In the genomic region with DNA sequence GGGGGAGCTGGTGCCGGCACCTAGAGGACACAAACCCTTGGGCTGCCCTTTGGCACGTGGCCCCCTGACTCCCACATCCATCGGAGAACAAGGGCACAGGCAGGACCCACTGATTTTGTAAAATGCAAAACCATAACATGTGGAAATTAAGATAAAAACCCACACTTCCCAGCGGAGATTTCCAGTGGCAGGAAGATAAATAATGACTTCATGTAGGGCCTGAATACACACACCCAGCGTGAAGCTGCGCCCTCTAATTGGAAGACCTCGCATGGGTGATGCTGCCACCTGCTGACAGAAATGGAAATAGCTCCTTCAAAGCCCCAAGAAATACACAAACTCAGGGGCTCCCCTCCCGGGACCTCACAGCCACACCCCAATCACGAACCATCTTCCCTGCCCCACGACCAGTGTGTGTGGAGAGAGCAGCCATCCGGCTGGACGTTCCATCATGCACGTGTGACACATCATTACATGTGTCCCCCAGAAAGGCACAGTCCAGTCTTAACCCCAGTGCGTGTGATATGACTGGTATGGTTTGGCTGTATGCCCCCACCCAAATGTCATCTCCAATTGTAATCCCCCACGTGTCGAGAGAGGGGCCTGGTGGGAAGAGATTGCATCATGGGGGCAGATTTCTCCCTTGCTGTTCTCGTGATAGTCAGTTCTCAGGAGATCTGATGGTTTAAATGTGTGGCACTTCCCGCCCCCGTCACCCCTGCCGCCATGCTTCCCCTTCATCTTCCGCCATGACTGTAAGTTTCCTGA, we compare ENCODE assay signal across 8 cellular contexts. TPM values are rescaled to one million over a fixed set of nuclear protein-coding genes. Genes with fewer than 3 reads are reported as not detected.
DNase-seq lines count a peak whose midpoint lies in the region; ATAC-seq and TF ChIP-seq lines count a peak whose summit lies in the region.

No MANE protein-coding gene starts in this region.

- no peak overlapping the region for H3K27ac ChIP-seq in CD4-positive, CD25-positive, alpha-beta regulatory T cell (ENCODE audit: insufficient read depth, low read length, poor library complexity, severe bottlenecking)
- H3K27ac ChIP-seq in HEK293 (ENCODE audit: extremely low read depth, low read depth, low read length) = no peak overlapping the region
- peak overlapping the region in 1 of 59 donors; percentile 71 for H3K27ac ChIP-seq in dorsolateral prefrontal cortex
- no peak overlapping the region for H3K27ac ChIP-seq in lung (ENCODE audit: low read depth in 1 of 2, low read length in 1 of 2)

- no peaks in the 10 kb centered on the region for H3K36me3 Mint-ChIP-seq in CD4-positive, CD25-positive, alpha-beta regulatory T cell

- peaks cover 21% of the 10 kb centered on the region for H3K4me1 ChIP-seq in CD4-positive, CD25-positive, alpha-beta regulatory T cell (ENCODE audit: control insufficient read depth, insufficient read depth, low read length, poor library complexity, severe bottlenecking)
- H3K4me1 ChIP-seq in HEK293 (ENCODE audit: control insufficient read depth, insufficient read depth, low read length) (no peaks in the 10 kb centered on the region), lung (ENCODE audit: control insufficient read depth in 2 of 2, insufficient read depth in 2 of 2, low read length in 2 of 2) (peaks cover 4 to 16% of the 10 kb centered on the region in 2 donors)

- 11 to 19% methylated on average over 20 of the region's 21 CpGs for WGBS in lung, 2 donors

- peaks cover 0 to 3% (median 0%) of the 10 kb centered on the region in 7 donors for H3K9me3 Mint-ChIP-seq in CD4-positive, CD25-positive, alpha-beta regulatory T cell

- DNase-seq in CD4-positive, CD25-positive, alpha-beta regulatory T cell = peak; percentile 66 to 81 (median 79)
- DNase-seq in NCI-H748 (lab: John Stamatoyannopoulos, UW; ENCODE audit: unreplicated experiment) (peak; percentile 76), dorsolateral prefrontal cortex (peak in 8 of 10 donors; percentile 37 to 84 (median 74)), lung (ENCODE audit: low spot score) (peak; percentile 79)
- peak; percentile 75 to 80 for DNase-seq in activated CD4-positive, alpha-beta T cell treated with anti-CD3 and anti-CD28 coated beads, Interleukin-2, amount 50 U/mL, for 48 hours
- peak; percentile 39 for DNase-seq in stimulated activated CD8-positive, alpha-beta memory T cell treated with anti-CD3 and anti-CD28 coated beads, Interleukin-12 subunit alpha, Interleukin-12 subunit beta, amount 100 ng/mL, for 24 hours (ENCODE audit: extremely low read depth)

- CTCF ChIA-PET in HEK293 (lab: Yijun Ruan, JAX) = interaction anchor here (0.6 to 7.8 kb wide), 31 partner anchors 9 to 707 kb away, joined by 3 to 120 read pairs (median 5); no protein-coding TSS in a partner anchor

- POLR2A ChIA-PET in HEK293 (lab: Yijun Ruan, JAX) = interaction anchor here (0.9 to 1.5 kb wide), 3 partner anchors 52 to 166 kb away, joined by 3 to 6 read pairs (median 4); no protein-coding TSS in a partner anchor

- H3K4me3 ChIP-seq in CD4-positive, CD25-positive, alpha-beta regulatory T cell (ENCODE audit: low read depth, low read length) = no peak overlapping the region
- no peak overlapping the region for H3K4me3 ChIP-seq in HEK293 (ENCODE audit: low read depth, low read length)
- no peak overlapping the region for H3K4me3 ChIP-seq in dorsolateral prefrontal cortex
- no peak overlapping the region for H3K4me3 ChIP-seq in lung

- no peaks in the 10 kb centered on the region for H3K27me3 ChIP-seq in CD4-positive, CD25-positive, alpha-beta regulatory T cell (ENCODE audit: control insufficient read depth, insufficient read depth, low read length)
- no peaks in the 10 kb centered on the region for H3K27me3 ChIP-seq in dorsolateral prefrontal cortex
- no peaks in the 10 kb centered on the region for H3K27me3 ChIP-seq in lung (ENCODE audit: control insufficient read depth, insufficient read depth)

- H3K27ac Mint-ChIP-seq in CD4-positive, CD25-positive, alpha-beta regulatory T cell = peak overlapping the region in 1 of 3 donors; percentile 32

- TF ChIP-seq CTCF in HEK293 (tag by site-specific recombination; IDR thresholded peaks at IDR 0.05) (peak; percentile 81), dorsolateral prefrontal cortex (IDR thresholded peaks at IDR 0.05 in 54 of 56, conservative IDR thresholded peaks at IDR 0.05 in 2 of 56; ENCODE audit: low read depth in 1 of 56, partially characterized antibody in 56 of 56) (peak; percentile 76 to 97 (median 93)), lung (IDR thresholded peaks at IDR 0.05; ENCODE audit: control extremely low read depth, extremely low read depth) (peak; percentile 82)

- no peaks in the 10 kb centered on the region for H3K9me3 ChIP-seq in CD4-positive, CD25-positive, alpha-beta regulatory T cell (ENCODE audit: control insufficient read depth in 2 of 2, low read length in 2 of 2)
- H3K9me3 ChIP-seq in HEK293 (ENCODE audit: control insufficient read depth, insufficient read depth, low read depth, low read length) (no peaks in the 10 kb centered on the region), lung (ENCODE audit: control insufficient read depth in 2 of 2, insufficient read depth in 1 of 2, low read length in 1 of 2) (no peaks in the 10 kb centered on the region)

- H3K4me1 Mint-ChIP-seq in CD4-positive, CD25-positive, alpha-beta regulatory T cell = peaks cover 5 to 41% (median 22%) of the 10 kb centered on the region in 4 donors

- peak overlapping the region in 2 of 4 donors; percentile 35 to 37 for H3K4me3 Mint-ChIP-seq in CD4-positive, CD25-positive, alpha-beta regulatory T cell

- peak; percentile 77 to 79 for ATAC-seq in CD4-positive, CD25-positive, alpha-beta regulatory T cell (ENCODE audit: low read depth in 2 of 2)
- ATAC-seq in lung (ENCODE audit: insufficient read depth, low FRiP score) (peak; percentile 86), GM21619 (IDR thresholded peaks at IDR 0.05; ENCODE audit: unreplicated experiment) (no peak)

- intact Hi-C loops in dorsolateral prefrontal cortex (cut with DNase I) = loop anchor here (1.0 to 5.0 kb wide), 6 partner anchors 52 to 167 kb away; a partner anchor contains a TSS

- no peaks in the 10 kb centered on the region for H3K36me3 ChIP-seq in CD4-positive, CD25-positive, alpha-beta regulatory T cell (ENCODE audit: control insufficient read depth, insufficient read depth, low read length)
- no peaks in the 10 kb centered on the region for H3K36me3 ChIP-seq in HEK293 (ENCODE audit: control insufficient read depth in 2 of 2, insufficient read depth in 1 of 2, low read length in 2 of 2)
- H3K36me3 ChIP-seq in lung (ENCODE audit: control insufficient read depth in 2 of 2, insufficient read depth in 2 of 2, low read length in 2 of 2) = no peaks in the 10 kb centered on the region

- peaks cover 1% of the 10 kb centered on the region for H3K27me3 Mint-ChIP-seq in CD4-positive, CD25-positive, alpha-beta regulatory T cell

TF ChIP-seq in HEK293, 187 proteins besides CTCF, POLR2A, EP300 and RAD21 (continues in another document):
- TF ChIP-seq ZNF514 (tag by site-specific recombination; IDR thresholded peaks at IDR 0.05) (no peak), ZNF292 (tag by site-specific recombination; IDR thresholded peaks at IDR 0.05; ENCODE audit: borderline replicate concordance, low read depth) (no peak), ZSCAN30 (tag by site-specific recombination; IDR thresholded peaks at IDR 0.05) (no peak), ZFP41 (tag by site-specific recombination; IDR thresholded peaks at IDR 0.05; ENCODE audit: borderline replicate concordance) (no peak), ZNF155 (tag by site-specific recombination; IDR thresholded peaks at IDR 0.05) (no peak), ZNF423 (tag by site-specific recombination; IDR thresholded peaks at IDR 0.05) (no peak), ZBTB8A (tag by site-specific recombination; IDR thresholded peaks at IDR 0.05) (peak; percentile 60), ZNF184 (tag by site-specific recombination; IDR thresholded peaks at IDR 0.05) (no peak), ZNF585B (tag by site-specific recombination; IDR thresholded peaks at IDR 0.05) (no peak), ZNF660 (tag by site-specific recombination; IDR thresholded peaks at IDR 0.05) (0 out of 2 replicates have a peak, but pooled peaks have one; percentile 36), KLF8 (tag by site-specific recombination; IDR thresholded peaks at IDR 0.05) (peak; percentile 49; the same call in 1 of the 2 replicates), ZSCAN16 (tag by site-specific recombination; IDR thresholded peaks at IDR 0.05) (no peak)
- TF ChIP-seq, protein P1, sequence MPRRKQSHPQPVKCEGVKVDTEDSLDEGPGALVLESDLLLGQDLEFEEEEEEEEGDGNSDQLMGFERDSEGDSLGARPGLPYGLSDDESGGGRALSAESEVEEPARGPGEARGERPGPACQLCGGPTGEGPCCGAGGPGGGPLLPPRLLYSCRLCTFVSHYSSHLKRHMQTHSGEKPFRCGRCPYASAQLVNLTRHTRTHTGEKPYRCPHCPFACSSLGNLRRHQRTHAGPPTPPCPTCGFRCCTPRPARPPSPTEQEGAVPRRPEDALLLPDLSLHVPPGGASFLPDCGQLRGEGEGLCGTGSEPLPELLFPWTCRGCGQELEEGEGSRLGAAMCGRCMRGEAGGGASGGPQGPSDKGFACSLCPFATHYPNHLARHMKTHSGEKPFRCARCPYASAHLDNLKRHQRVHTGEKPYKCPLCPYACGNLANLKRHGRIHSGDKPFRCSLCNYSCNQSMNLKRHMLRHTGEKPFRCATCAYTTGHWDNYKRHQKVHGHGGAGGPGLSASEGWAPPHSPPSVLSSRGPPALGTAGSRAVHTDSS (tag by site-specific recombination; IDR thresholded peaks at IDR 0.05) = no peak

RNA-seq across cellular contexts. Expression of a gene that starts 5.7 kb away (rescaled TPM):
- 26.9 TPM for total RNA-seq in CD4-positive, CD25-positive, alpha-beta regulatory T cell
- 10 to 100 TPM; 34.3 to 35.9 (median 35.1) TPM for polyA plus RNA-seq in CD4-positive, CD25-positive, alpha-beta regulatory T cell
- total RNA-seq in dorsolateral prefrontal cortex (100 to 1,000 TPM in 101 of 120 experiments, 10 to 100 TPM in 19; 52.0 to 163 (median 121) TPM), lung (10 to 100 TPM; 30.7 to 46.6 TPM)
- 10 to 100 TPM; 24.1 to 35.1 TPM for polyA plus RNA-seq in lung

RNA-seq across cellular contexts. Expression of a gene that starts 7.8 kb away (rescaled TPM):
- 123 TPM for total RNA-seq in CD4-positive, CD25-positive, alpha-beta regulatory T cell
- polyA plus RNA-seq in CD4-positive, CD25-positive, alpha-beta regulatory T cell = 1 to 10 TPM; 4.7 to 9.8 (median 6.5) TPM
- 10 to 100 TPM in 11 of 120 experiments, 1 to 10 TPM in 109; 1.1 to 14.8 (median 6.1) TPM for total RNA-seq in dorsolateral prefrontal cortex
- 10 to 100 TPM; 44.1 to 54.2 TPM for total RNA-seq in lung
- polyA plus RNA-seq in lung = 10 to 100 TPM; 17.7 to 52.4 TPM

RNA-seq across cellular contexts. Expression of a gene that starts 30.8 kb away (rescaled TPM):
- 37.1 TPM for total RNA-seq in CD4-positive, CD25-positive, alpha-beta regulatory T cell
- 10 to 100 TPM; 27.9 to 36.5 (median 33.2) TPM for polyA plus RNA-seq in CD4-positive, CD25-positive, alpha-beta regulatory T cell
- total RNA-seq in dorsolateral prefrontal cortex = 10 to 100 TPM; 13.3 to 33.0 (median 22.0) TPM
- total RNA-seq in lung = 10 to 100 TPM; 17.3 to 24.7 TPM
- polyA plus RNA-seq in lung = 10 to 100 TPM; 20.9 to 25.3 TPM

RNA-seq across cellular contexts. Expression of a gene that starts 33.2 kb away (rescaled TPM):
- not detected for total RNA-seq in CD4-positive, CD25-positive, alpha-beta regulatory T cell
- under 1 TPM in 2 of 4 donors, not detected in 2; 0.08 to 0.12 TPM for polyA plus RNA-seq in CD4-positive, CD25-positive, alpha-beta regulatory T cell
- total RNA-seq in dorsolateral prefrontal cortex = under 1 TPM in 65 of 120 experiments, not detected in 55; 0.10 to 0.85 (median 0.25) TPM
- 10 to 100 TPM in 1 of 2 donors, 1 to 10 TPM in 1; 2.5 to 12.3 TPM for total RNA-seq in lung
- polyA plus RNA-seq in lung = 1 to 10 TPM; 1.7 to 2.0 TPM
